In the genomic region with DNA sequence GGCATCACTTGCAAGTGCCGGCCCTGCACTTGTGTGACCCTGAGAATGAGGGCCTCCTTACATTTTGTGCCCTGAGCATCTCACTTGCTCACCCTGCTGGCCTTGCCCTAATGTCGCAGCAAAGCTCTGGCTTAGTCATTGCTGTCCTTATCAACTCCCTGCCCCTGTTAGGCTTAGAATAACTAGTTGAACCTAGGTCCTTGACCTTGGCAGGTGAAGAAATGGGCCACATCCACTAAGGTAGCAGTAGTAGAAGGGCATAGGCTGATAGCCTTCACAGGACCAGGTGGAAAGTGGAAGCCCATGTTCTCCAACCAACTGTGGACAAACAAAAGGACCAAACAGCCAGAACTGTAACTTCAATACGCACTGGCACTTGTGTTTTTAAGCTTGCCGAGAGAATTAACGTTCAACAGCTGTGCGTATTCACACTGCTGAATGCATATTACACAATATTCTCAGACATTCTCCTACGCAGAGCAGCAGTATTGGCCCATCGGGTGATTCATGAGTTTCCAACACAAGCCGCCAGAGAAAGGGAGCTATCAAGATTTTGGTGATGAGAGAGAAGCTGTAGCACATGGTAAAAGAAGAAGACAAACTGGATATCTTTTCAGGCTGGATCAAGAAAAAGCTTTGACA, we compare ENCODE assay signal across 1 cellular context.
A peak's percentile ranks its signal among the peaks of the same experiment; 100 is the strongest.
TF ChIP-seq lines count a peak whose summit lies in the region.

No MANE protein-coding gene starts in this region.

TF ChIP-seq in K562, 482 proteins besides CTCF, POLR2A, EP300 and RAD21 (continued from another document and continues in another):
- TF ChIP-seq, protein P1, sequence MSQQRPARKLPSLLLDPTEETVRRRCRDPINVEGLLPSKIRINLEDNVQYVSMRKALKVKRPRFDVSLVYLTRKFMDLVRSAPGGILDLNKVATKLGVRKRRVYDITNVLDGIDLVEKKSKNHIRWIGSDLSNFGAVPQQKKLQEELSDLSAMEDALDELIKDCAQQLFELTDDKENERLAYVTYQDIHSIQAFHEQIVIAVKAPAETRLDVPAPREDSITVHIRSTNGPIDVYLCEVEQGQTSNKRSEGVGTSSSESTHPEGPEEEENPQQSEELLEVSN (IDR thresholded peaks at IDR 0.05; ENCODE audit: borderline replicate concordance in 1 of 2, extremely low read depth in 1 of 2, insufficient read depth in 1 of 2, insufficient read length in 1 of 2, low read depth in 1 of 2, low read length in 1 of 2, poor library complexity in 1 of 2, severe bottlenecking in 1 of 2) = no peak
- TF ChIP-seq ZNF699 (CRISPR knock-in tag; IDR thresholded peaks at IDR 0.05; ENCODE audit: insufficient replicate concordance) (no peak), CBFB (CRISPR knock-in tag; IDR thresholded peaks at IDR 0.05) (no peak), BCOR (IDR thresholded peaks at IDR 0.05) (no peak), HOXB6 (CRISPR knock-in tag; IDR thresholded peaks at IDR 0.05; ENCODE audit: borderline replicate concordance) (no peak), BDP1 (IDR thresholded peaks at IDR 0.05; ENCODE audit: insufficient read depth, insufficient read length) (no peak), SRSF1 (IDR thresholded peaks at IDR 0.05; ENCODE audit: low read depth, low read length) (no peak), SREBF1 (IDR thresholded peaks at IDR 0.05; ENCODE audit: borderline replicate concordance, low read depth, low read length) (no peak), SMAD4 (CRISPR knock-in tag; conservative IDR thresholded peaks at IDR 0.05) (no peak; the same call in 1 of the 2 replicates), ZKSCAN3 (CRISPR knock-in tag; IDR thresholded peaks at IDR 0.05) (no peak), BRD9 (IDR thresholded peaks at IDR 0.05; ENCODE audit: low read depth, partially characterized antibody) (peak; percentile 55), TOE1 (IDR thresholded peaks at IDR 0.05; ENCODE audit: borderline replicate concordance) (0 out of 2 replicates have a peak, but pooled peaks have one; percentile 41), TOE1 (CRISPR knock-in tag; IDR thresholded peaks at IDR 0.05; ENCODE audit: borderline replicate concordance, low read depth) (no peak), DACH1 (IDR thresholded peaks at IDR 0.05; ENCODE audit: partially characterized antibody) (peak; percentile 74), SMARCA5 (IDR thresholded peaks at IDR 0.05) (peak; percentile 91), TARDBP (IDR thresholded peaks at IDR 0.05) (no peak), ZNF121 (CRISPR knock-in tag; conservative IDR thresholded peaks at IDR 0.05) (no peak), RBBP5 (IDR thresholded peaks at IDR 0.05; ENCODE audit: borderline replicate concordance, insufficient read depth, low read length, poor library complexity, severe bottlenecking) (peak; percentile 70), GABPA (tag; conservative IDR thresholded peaks at IDR 0.05; ENCODE audit: low read depth) (no peak), NRF1 (conservative IDR thresholded peaks at IDR 0.05 in 1 of 2, IDR thresholded peaks at IDR 0.05 in 1 of 2) (peak; percentile 59 to 71), FUS (optimal IDR thresholded peaks at IDR 0.05; ENCODE audit: low read depth, low read length) (no peak), ZBTB8A (IDR thresholded peaks at IDR 0.05; ENCODE audit: partially characterized antibody) (no peak), HDAC1 (IDR thresholded peaks at IDR 0.05) (no peak), ZNF445 (CRISPR knock-in tag; IDR thresholded peaks at IDR 0.05; ENCODE audit: low read depth) (no peak), BHLHE40 (IDR thresholded peaks at IDR 0.05; ENCODE audit: low read length) (0 out of 2 replicates have a peak, but pooled peaks have one; percentile 15), SPI1 (IDR thresholded peaks at IDR 0.05; ENCODE audit: borderline replicate concordance, low read depth, low read length) (no peak), RFX7 (CRISPR knock-in tag; IDR thresholded peaks at IDR 0.05) (no peak), ZNF124 (CRISPR knock-in tag; IDR thresholded peaks at IDR 0.05) (no peak), COPS2 (conservative IDR thresholded peaks at IDR 0.05) (no peak), CCAR2 (IDR thresholded peaks at IDR 0.05; ENCODE audit: low read depth, low read length) (no peak), NR1H2 (CRISPR knock-in tag; IDR thresholded peaks at IDR 0.05) (no peak; the same call in 1 of the 2 replicates), SETDB1 (IDR thresholded peaks at IDR 0.05; ENCODE audit: low read length) (no peak), ZSCAN32 (CRISPR knock-in tag; IDR thresholded peaks at IDR 0.05) (no peak), NR2F6 (CRISPR knock-in tag; IDR thresholded peaks at IDR 0.05) (no peak), CREM (IDR thresholded peaks at IDR 0.05; ENCODE audit: low read depth) (peak; percentile 27; the same call in 1 of the 2 replicates), ZNF586 (CRISPR knock-in tag; conservative IDR thresholded peaks at IDR 0.05) (no peak), GABPB2 (CRISPR knock-in tag; conservative IDR thresholded peaks at IDR 0.05) (no peak)
- TF ChIP-seq, protein P2, sequence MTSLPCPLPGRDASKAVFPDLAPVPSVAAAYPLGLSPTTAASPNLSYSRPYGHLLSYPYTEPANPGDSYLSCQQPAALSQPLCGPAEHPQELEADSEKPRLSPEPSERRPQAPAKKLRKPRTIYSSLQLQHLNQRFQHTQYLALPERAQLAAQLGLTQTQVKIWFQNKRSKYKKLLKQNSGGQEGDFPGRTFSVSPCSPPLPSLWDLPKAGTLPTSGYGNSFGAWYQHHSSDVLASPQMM (CRISPR knock-in tag; IDR thresholded peaks at IDR 0.05) = no peak
- TF ChIP-seq, protein P3, sequence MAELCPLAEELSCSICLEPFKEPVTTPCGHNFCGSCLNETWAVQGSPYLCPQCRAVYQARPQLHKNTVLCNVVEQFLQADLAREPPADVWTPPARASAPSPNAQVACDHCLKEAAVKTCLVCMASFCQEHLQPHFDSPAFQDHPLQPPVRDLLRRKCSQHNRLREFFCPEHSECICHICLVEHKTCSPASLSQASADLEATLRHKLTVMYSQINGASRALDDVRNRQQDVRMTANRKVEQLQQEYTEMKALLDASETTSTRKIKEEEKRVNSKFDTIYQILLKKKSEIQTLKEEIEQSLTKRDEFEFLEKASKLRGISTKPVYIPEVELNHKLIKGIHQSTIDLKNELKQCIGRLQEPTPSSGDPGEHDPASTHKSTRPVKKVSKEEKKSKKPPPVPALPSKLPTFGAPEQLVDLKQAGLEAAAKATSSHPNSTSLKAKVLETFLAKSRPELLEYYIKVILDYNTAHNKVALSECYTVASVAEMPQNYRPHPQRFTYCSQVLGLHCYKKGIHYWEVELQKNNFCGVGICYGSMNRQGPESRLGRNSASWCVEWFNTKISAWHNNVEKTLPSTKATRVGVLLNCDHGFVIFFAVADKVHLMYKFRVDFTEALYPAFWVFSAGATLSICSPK (IDR thresholded peaks at IDR 0.05; ENCODE audit: borderline replicate concordance) = no peak
- TF ChIP-seq, protein P4, sequence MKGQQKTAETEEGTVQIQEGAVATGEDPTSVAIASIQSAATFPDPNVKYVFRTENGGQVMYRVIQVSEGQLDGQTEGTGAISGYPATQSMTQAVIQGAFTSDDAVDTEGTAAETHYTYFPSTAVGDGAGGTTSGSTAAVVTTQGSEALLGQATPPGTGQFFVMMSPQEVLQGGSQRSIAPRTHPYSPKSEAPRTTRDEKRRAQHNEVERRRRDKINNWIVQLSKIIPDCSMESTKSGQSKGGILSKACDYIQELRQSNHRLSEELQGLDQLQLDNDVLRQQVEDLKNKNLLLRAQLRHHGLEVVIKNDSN (CRISPR knock-in tag; IDR thresholded peaks at IDR 0.05) = no peak
- TF ChIP-seq, protein P5, sequence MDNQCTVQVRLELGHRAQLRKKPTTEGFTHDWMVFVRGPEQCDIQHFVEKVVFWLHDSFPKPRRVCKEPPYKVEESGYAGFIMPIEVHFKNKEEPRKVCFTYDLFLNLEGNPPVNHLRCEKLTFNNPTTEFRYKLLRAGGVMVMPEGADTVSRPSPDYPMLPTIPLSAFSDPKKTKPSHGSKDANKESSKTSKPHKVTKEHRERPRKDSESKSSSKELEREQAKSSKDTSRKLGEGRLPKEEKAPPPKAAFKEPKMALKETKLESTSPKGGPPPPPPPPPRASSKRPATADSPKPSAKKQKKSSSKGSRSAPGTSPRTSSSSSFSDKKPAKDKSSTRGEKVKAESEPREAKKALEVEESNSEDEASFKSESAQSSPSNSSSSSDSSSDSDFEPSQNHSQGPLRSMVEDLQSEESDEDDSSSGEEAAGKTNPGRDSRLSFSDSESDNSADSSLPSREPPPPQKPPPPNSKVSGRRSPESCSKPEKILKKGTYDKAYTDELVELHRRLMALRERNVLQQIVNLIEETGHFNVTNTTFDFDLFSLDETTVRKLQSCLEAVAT (IDR thresholded peaks at IDR 0.05) = no peak
- TF ChIP-seq, protein P6, sequence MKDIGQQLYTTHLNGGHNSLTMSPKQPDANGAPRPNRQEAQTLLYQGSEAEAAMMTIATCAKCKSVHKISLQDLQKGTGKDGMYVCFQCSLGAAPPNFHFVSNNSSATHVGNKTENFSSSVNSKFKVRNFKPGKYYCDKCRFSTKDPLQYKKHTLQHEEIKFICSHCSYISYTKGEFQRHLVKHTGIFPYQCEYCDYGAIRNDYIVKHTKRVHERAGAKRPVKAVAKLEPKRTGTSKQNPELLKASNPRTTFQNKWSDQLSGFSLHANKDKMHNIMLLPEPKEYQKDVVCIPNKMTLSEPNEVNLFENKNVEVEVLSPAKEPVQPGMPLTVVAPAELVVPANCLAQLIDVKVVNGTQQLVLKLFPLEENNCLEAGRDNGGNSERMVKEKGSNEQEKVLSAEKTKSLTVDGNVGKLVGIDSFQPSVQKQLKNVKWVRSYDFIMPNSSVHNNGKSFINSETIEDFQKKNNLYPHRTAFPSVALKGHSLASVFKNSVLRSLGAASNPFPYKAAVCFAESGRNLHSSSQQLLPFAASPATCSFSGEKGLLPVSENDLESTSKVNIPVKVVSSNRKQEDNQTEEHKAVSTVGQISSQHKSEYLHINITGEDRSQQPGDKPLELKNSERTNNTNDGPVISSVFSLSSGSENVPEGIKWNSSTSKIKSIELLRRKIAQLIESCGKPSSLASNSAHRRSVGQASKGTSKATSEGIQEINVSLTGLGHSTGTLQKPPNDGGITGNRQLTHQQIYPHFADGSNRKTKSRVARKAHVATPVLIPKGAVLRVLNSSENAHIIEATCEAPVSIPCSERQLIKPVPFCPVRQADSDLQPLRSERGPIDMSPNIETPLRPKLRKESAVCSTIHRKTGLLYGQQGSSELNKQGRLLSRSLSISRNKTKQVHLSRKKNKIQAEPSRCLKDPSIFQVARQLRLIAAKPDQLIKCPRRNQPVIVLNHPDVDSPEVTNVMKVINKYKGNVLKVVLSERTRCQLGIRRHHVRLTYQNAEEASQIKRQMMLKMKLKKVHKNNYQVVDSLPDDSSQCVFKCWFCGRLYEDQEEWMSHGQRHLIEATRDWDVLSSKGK (CRISPR knock-in tag; IDR thresholded peaks at IDR 0.05) = no peak
- TF ChIP-seq, protein P7, sequence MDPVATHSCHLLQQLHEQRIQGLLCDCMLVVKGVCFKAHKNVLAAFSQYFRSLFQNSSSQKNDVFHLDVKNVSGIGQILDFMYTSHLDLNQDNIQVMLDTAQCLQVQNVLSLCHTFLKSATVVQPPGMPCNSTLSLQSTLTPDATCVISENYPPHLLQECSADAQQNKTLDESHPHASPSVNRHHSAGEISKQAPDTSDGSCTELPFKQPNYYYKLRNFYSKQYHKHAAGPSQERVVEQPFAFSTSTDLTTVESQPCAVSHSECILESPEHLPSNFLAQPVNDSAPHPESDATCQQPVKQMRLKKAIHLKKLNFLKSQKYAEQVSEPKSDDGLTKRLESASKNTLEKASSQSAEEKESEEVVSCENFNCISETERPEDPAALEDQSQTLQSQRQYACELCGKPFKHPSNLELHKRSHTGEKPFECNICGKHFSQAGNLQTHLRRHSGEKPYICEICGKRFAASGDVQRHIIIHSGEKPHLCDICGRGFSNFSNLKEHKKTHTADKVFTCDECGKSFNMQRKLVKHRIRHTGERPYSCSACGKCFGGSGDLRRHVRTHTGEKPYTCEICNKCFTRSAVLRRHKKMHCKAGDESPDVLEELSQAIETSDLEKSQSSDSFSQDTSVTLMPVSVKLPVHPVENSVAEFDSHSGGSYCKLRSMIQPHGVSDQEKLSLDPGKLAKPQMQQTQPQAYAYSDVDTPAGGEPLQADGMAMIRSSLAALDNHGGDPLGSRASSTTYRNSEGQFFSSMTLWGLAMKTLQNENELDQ (CRISPR knock-in tag; IDR thresholded peaks at IDR 0.05; ENCODE audit: borderline replicate concordance) = 0 out of 2 replicates have a peak, but pooled peaks have one; percentile 17
- TF ChIP-seq, protein P8, sequence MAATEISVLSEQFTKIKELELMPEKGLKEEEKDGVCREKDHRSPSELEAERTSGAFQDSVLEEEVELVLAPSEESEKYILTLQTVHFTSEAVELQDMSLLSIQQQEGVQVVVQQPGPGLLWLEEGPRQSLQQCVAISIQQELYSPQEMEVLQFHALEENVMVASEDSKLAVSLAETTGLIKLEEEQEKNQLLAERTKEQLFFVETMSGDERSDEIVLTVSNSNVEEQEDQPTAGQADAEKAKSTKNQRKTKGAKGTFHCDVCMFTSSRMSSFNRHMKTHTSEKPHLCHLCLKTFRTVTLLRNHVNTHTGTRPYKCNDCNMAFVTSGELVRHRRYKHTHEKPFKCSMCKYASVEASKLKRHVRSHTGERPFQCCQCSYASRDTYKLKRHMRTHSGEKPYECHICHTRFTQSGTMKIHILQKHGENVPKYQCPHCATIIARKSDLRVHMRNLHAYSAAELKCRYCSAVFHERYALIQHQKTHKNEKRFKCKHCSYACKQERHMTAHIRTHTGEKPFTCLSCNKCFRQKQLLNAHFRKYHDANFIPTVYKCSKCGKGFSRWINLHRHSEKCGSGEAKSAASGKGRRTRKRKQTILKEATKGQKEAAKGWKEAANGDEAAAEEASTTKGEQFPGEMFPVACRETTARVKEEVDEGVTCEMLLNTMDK (IDR thresholded peaks at IDR 0.05; ENCODE audit: borderline replicate concordance, insufficient read depth, low read depth, low read length, poor library complexity, severe bottlenecking) = no peak
- TF ChIP-seq, protein P9, sequence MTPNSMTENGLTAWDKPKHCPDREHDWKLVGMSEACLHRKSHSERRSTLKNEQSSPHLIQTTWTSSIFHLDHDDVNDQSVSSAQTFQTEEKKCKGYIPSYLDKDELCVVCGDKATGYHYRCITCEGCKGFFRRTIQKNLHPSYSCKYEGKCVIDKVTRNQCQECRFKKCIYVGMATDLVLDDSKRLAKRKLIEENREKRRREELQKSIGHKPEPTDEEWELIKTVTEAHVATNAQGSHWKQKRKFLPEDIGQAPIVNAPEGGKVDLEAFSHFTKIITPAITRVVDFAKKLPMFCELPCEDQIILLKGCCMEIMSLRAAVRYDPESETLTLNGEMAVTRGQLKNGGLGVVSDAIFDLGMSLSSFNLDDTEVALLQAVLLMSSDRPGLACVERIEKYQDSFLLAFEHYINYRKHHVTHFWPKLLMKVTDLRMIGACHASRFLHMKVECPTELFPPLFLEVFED (CRISPR knock-in tag; conservative IDR thresholded peaks at IDR 0.05) = 0 out of 2 replicates have a peak, but pooled peaks have one; percentile 64
- TF ChIP-seq, protein P10, sequence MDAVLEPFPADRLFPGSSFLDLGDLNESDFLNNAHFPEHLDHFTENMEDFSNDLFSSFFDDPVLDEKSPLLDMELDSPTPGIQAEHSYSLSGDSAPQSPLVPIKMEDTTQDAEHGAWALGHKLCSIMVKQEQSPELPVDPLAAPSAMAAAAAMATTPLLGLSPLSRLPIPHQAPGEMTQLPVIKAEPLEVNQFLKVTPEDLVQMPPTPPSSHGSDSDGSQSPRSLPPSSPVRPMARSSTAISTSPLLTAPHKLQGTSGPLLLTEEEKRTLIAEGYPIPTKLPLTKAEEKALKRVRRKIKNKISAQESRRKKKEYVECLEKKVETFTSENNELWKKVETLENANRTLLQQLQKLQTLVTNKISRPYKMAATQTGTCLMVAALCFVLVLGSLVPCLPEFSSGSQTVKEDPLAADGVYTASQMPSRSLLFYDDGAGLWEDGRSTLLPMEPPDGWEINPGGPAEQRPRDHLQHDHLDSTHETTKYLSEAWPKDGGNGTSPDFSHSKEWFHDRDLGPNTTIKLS (IDR thresholded peaks at IDR 0.05; ENCODE audit: borderline replicate concordance, low read depth) = peak; percentile 38; the same call in 1 of the 2 replicates
